In the genomic region with DNA sequence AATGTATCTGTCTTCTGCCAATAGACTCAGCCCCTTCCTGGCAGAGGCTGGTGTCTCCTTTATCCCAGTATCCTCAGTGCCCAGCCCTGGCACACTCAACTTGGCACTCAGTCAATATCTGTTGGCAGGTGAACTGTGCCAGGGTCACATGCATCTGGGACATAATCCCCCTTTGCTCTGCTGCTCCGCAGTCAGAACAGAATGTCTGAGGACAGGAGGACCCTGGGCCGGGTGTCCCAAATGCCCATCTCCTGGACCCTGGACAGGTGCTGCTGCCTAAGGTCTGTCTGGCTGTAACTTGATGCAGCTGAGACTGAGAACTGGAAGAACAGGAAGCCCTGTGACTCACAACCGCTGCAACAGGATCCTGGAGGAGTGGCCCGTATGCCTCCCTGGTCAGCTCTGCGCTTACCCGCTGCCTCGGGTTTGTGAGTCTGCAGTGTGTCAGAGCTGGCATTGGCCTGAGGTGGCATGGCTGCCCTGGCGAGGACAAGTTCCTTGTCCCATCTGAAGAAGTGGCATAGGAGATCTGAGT, we compare ENCODE assay signal across 1 cellular context.
TF ChIP-seq lines count a peak whose summit lies in the region.

No MANE protein-coding gene starts in this region.

TF ChIP-seq in HepG2, 621 proteins besides CTCF, POLR2A, EP300 and RAD21 (continued from another document):
- TF ChIP-seq ZBTB34 (CRISPR knock-in tag; IDR thresholded peaks at IDR 0.05) (no peak), FOSL2 (CRISPR knock-in tag; IDR thresholded peaks at IDR 0.05) (peak; percentile 52; the same call in 1 of the 2 replicates), BORCS8-MEF2B (CRISPR knock-in tag; IDR thresholded peaks at IDR 0.05) (0 out of 2 replicates have a peak, but pooled peaks have one; percentile 28), ZNF235 (CRISPR knock-in tag; IDR thresholded peaks at IDR 0.05; ENCODE audit: borderline replicate concordance) (no peak), SALL1 (CRISPR knock-in tag; IDR thresholded peaks at IDR 0.05) (no peak), SRSF9 (IDR thresholded peaks at IDR 0.05; ENCODE audit: borderline replicate concordance, insufficient read depth, low read depth, low read length, poor library complexity, severe bottlenecking) (no peak), ZNF44 (CRISPR knock-in tag; IDR thresholded peaks at IDR 0.05) (no peak), ZNF558 (CRISPR knock-in tag; IDR thresholded peaks at IDR 0.05; ENCODE audit: borderline replicate concordance) (no peak), HDAC1 (CRISPR knock-in tag; IDR thresholded peaks at IDR 0.05) (no peak), ZBTB10 (CRISPR knock-in tag; IDR thresholded peaks at IDR 0.05; ENCODE audit: borderline replicate concordance) (no peak), HNRNPL (IDR thresholded peaks at IDR 0.05; ENCODE audit: low read depth, low read length) (peak; percentile 72; the same call in 1 of the 2 replicates), BRCA1 (CRISPR knock-in tag; IDR thresholded peaks at IDR 0.05) (no peak), ZNF207 (IDR thresholded peaks at IDR 0.05; ENCODE audit: borderline replicate concordance) (no peak), ZNF501 (CRISPR knock-in tag; IDR thresholded peaks at IDR 0.05) (0 out of 2 replicates have a peak, but pooled peaks have one; percentile 38), ERF (CRISPR knock-in tag; IDR thresholded peaks at IDR 0.05) (0 out of 2 replicates have a peak, but pooled peaks have one; percentile 13), ZNF335 (CRISPR knock-in tag; IDR thresholded peaks at IDR 0.05) (no peak), TMF1 (CRISPR knock-in tag; IDR thresholded peaks at IDR 0.05; ENCODE audit: low read depth) (no peak), ZBTB33 (CRISPR knock-in tag; IDR thresholded peaks at IDR 0.05) (peak; percentile 92)
- TF ChIP-seq, protein P1, sequence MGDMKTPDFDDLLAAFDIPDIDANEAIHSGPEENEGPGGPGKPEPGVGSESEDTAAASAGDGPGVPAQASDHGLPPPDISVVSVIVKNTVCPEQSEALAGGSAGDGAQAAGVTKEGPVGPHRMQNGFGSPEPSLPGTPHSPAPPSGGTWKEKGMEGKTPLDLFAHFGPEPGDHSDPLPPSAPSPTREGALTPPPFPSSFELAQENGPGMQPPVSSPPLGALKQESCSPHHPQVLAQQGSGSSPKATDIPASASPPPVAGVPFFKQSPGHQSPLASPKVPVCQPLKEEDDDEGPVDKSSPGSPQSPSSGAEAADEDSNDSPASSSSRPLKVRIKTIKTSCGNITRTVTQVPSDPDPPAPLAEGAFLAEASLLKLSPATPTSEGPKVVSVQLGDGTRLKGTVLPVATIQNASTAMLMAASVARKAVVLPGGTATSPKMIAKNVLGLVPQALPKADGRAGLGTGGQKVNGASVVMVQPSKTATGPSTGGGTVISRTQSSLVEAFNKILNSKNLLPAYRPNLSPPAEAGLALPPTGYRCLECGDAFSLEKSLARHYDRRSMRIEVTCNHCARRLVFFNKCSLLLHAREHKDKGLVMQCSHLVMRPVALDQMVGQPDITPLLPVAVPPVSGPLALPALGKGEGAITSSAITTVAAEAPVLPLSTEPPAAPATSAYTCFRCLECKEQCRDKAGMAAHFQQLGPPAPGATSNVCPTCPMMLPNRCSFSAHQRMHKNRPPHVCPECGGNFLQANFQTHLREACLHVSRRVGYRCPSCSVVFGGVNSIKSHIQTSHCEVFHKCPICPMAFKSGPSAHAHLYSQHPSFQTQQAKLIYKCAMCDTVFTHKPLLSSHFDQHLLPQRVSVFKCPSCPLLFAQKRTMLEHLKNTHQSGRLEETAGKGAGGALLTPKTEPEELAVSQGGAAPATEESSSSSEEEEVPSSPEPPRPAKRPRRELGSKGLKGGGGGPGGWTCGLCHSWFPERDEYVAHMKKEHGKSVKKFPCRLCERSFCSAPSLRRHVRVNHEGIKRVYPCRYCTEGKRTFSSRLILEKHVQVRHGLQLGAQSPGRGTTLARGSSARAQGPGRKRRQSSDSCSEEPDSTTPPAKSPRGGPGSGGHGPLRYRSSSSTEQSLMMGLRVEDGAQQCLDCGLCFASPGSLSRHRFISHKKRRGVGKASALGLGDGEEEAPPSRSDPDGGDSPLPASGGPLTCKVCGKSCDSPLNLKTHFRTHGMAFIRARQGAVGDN (CRISPR knock-in tag; IDR thresholded peaks at IDR 0.05) = peak; percentile 50
